In the genomic region with DNA sequence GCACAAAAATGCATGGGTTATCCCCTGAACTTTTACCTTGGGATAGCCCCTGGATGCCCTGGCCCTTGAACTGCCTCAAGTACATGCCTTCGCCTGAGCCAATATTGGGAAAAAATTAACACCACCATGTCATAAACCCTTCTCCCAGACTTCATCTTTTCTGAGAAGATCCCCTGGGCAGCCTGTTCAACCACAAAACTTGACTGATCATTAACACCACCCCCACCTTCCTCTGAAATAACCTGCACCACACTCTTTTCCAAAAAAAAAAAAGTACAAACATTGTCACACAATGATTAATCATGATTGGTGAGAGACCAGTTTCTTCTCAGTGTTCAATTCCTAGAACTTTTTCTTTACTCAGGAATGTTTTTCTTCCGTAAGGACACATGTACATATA, we compare ENCODE assay signal across 33 cellular contexts.
"Had no signal": no experiment of that assay in that cellular context is flagged by ENCODE, and none has a peak within 500 bp of the region (broad histone marks: within the 10 kb centered on the region; RNA-seq: fewer than 3 reads in every experiment).

No MANE protein-coding gene starts in this region.

- H3K27me3 Mint-ChIP-seq: activated CD4-positive, alpha-beta T cell treated with anti-CD3 and anti-CD28 coated beads for 36 hours; activated CD4-positive, alpha-beta T cell treated with anti-CD3 and anti-CD28 coated beads, Interleukin-2, amount 10 ng/mL, durations not matched to agents 7 days and 5 days; activated naive CD4-positive, alpha-beta T cell treated with anti-CD3 and anti-CD28 coated beads, Interleukin-2, amount 50 U/mL, for 24 hours; activated naive CD8-positive, alpha-beta T cell treated with anti-CD3 and anti-CD28 coated beads, Interleukin-2, amount 10 ng/mL, durations not matched to agents 7 days and 5 days; activated T-cell treated with anti-CD3 and anti-CD28 coated beads, Interleukin-2, amount 50 U/mL, for 24 hours had no signal

- DNase-seq: activated CD4-positive, alpha-beta T cell treated with anti-CD3 and anti-CD28 coated beads for 36 hours; activated CD4-positive, alpha-beta T cell treated with anti-CD3 and anti-CD28 coated beads, Interleukin-2, amount 10 ng/mL, durations not matched to agents 7 days and 5 days; activated CD4-positive, alpha-beta T cell treated with anti-CD3 and anti-CD28 coated beads, Interleukin-2, amount 50 U/mL, for 48 hours; activated CD8-positive, alpha-beta T cell treated with anti-CD3 and anti-CD28 coated beads, Interleukin-2, amount 10 ng/mL, durations not matched to agents 7 days and 5 days; activated gamma-delta T cell; activated naive CD4-positive, alpha-beta T cell treated with Interleukin-2 at 50 U/mL for 16 hours; activated naive CD8-positive, alpha-beta T cell treated with anti-CD3 and anti-CD28 coated beads, Interleukin-2, amount 10 ng/mL, durations not matched to agents 7 days and 5 days; activated T-cell treated with anti-CD3 and anti-CD28 coated beads, Interleukin-2, amount 50 U/mL, for 24 hours; amygdala; Kasumi-1; KBM-7; MM.1S; MV-4-11; NCI-H1092; NCI-H1436 treated with DMSO at 0.1 percent for 48 hours; NCI-H1694 treated with DMSO at 0.1 percent for 48 hours; NCI-H2029; NCI-H345; NCI-H524 treated with DMSO at 0.1 percent for 48 hours; PC-3; Peyer's patch; RPMI8226; SHP77 treated with DMSO at 0.1 percent for 48 hours; SK-N-SH had no signal

- H3K4me3 Mint-ChIP-seq: activated CD4-positive, alpha-beta T cell treated with anti-CD3 and anti-CD28 coated beads for 36 hours; activated CD4-positive, alpha-beta T cell treated with anti-CD3 and anti-CD28 coated beads, Interleukin-2, amount 10 ng/mL, durations not matched to agents 7 days and 5 days; activated CD8-positive, alpha-beta T cell treated with anti-CD3 and anti-CD28 coated beads, Interleukin-2, amount 10 ng/mL, durations not matched to agents 7 days and 5 days; activated naive CD4-positive, alpha-beta T cell treated with anti-CD3 and anti-CD28 coated beads, Interleukin-2, amount 50 U/mL, for 24 hours; activated naive CD8-positive, alpha-beta T cell treated with anti-CD3 and anti-CD28 coated beads, Interleukin-2, amount 10 ng/mL, durations not matched to agents 7 days and 5 days; activated T-cell treated with anti-CD3 and anti-CD28 coated beads, Interleukin-2, amount 50 U/mL, for 24 hours; T-helper 1 cell treated with Interleukin-12 subunit alpha and Interleukin-12 subunit beta and Interleukin-4 antibody, amounts not matched to agents 30 μg/mL and 1 μg/mL, for 36 hours; T-helper 2 cell treated with Interferon-gamma antibody and Interleukin-4, amounts not matched to agents 5 μg/mL and 100 μg/mL, for 36 hours; WTC11 had no signal

- ATAC-seq: activated CD4-positive, alpha-beta T cell treated with anti-CD3 and anti-CD28 coated beads for 36 hours; activated CD4-positive, CD25-positive, alpha-beta regulatory T cell treated with anti-CD3 and anti-CD28 coated beads, Interleukin-2, amount 50 U/mL, for 24 hours; activated CD8-positive, alpha-beta T cell treated with anti-CD3 and anti-CD28 coated beads, Interleukin-2, amount 10 ng/mL, durations not matched to agents 7 days and 5 days; PC-3; WTC11 had no signal

- H3K36me3 ChIP-seq: ascending aorta, cardiac muscle cell, Peyer's patch, SJSA1 had no signal

- H3K9me3 Mint-ChIP-seq: activated CD4-positive, alpha-beta T cell treated with anti-CD3 and anti-CD28 coated beads, Interleukin-2, amount 10 ng/mL, durations not matched to agents 7 days and 5 days had no signal

- H3K27ac Mint-ChIP-seq: activated CD4-positive, alpha-beta T cell treated with anti-CD3 and anti-CD28 coated beads for 36 hours; activated CD4-positive, alpha-beta T cell treated with anti-CD3 and anti-CD28 coated beads, Interleukin-2, amount 10 ng/mL, durations not matched to agents 7 days and 5 days; activated CD8-positive, alpha-beta T cell treated with anti-CD3 and anti-CD28 coated beads, Interleukin-2, amount 10 ng/mL, durations not matched to agents 7 days and 5 days; activated naive CD4-positive, alpha-beta T cell treated with anti-CD3 and anti-CD28 coated beads, Interleukin-2, amount 50 U/mL, for 24 hours; activated naive CD8-positive, alpha-beta T cell treated with anti-CD3 and anti-CD28 coated beads, Interleukin-2, amount 10 ng/mL, durations not matched to agents 7 days and 5 days; activated T-cell treated with anti-CD3 and anti-CD28 coated beads, Interleukin-2, amount 50 U/mL, for 24 hours; activated T-helper 2 cell treated with anti-CD3 and anti-CD28 coated beads, Interferon-gamma antibody, Interleukin-2, Interleukin-4, amounts not matched to agents 10 μg/mL and 5 μg/mL and 100 μg/mL, durations not matched to agents 14 hours and 24 hours and 36 hours; T-helper 1 cell treated with Interleukin-12 subunit alpha and Interleukin-12 subunit beta and Interleukin-4 antibody, amounts not matched to agents 30 μg/mL and 1 μg/mL, for 36 hours; T-helper 2 cell treated with Interferon-gamma antibody and Interleukin-4, amounts not matched to agents 5 μg/mL and 100 μg/mL, for 36 hours; WTC11 had no signal

- H3K9me3 ChIP-seq: ascending aorta, Peyer's patch, SJSA1, SK-N-SH had no signal

- H3K27me3 ChIP-seq: ascending aorta, cardiac muscle cell, Peyer's patch, SJSA1 had no signal

- H3K4me3 ChIP-seq: ascending aorta, cardiac muscle cell, Peyer's patch, SJSA1 had no signal

- H3K27ac ChIP-seq: ascending aorta, cardiac muscle cell, Peyer's patch, SJSA1 had no signal

- H3K4me1 Mint-ChIP-seq: activated CD4-positive, alpha-beta T cell treated with anti-CD3 and anti-CD28 coated beads for 36 hours; activated CD4-positive, alpha-beta T cell treated with anti-CD3 and anti-CD28 coated beads, Interleukin-2, amount 10 ng/mL, durations not matched to agents 7 days and 5 days; activated naive CD4-positive, alpha-beta T cell treated with anti-CD3 and anti-CD28 coated beads, Interleukin-2, amount 50 U/mL, for 24 hours; activated naive CD8-positive, alpha-beta T cell treated with anti-CD3 and anti-CD28 coated beads, Interleukin-2, amount 10 ng/mL, durations not matched to agents 7 days and 5 days; WTC11 had no signal

- H3K4me1 ChIP-seq: ascending aorta, Peyer's patch, SJSA1 had no signal

- H3K36me3 Mint-ChIP-seq: activated naive CD4-positive, alpha-beta T cell treated with anti-CD3 and anti-CD28 coated beads, Interleukin-2, amount 50 U/mL, for 24 hours; activated naive CD8-positive, alpha-beta T cell treated with anti-CD3 and anti-CD28 coated beads, Interleukin-2, amount 10 ng/mL, durations not matched to agents 7 days and 5 days; WTC11 had no signal
